23 cellular contexts compared by ENCODE assay signal in genomic region chr22:47131611-47132427, GRCh38.
"Had no signal": no experiment of that assay in that cellular context is flagged by ENCODE, and none has a peak within 500 bp of the region (broad histone marks: within the 10 kb centered on the region; RNA-seq: fewer than 3 reads in every experiment).

No MANE protein-coding gene starts in this region.

- H3K27ac ChIP-seq: epithelial cell of prostate, esophagus muscularis mucosa, gastroesophageal sphincter, parathyroid adenoma, prostate gland, spleen, thyroid gland, upper lobe of left lung, uterus had no signal

- H3K9me3 Mint-ChIP-seq: dendritic cell treated with granulocyte-macrophage colony-stimulating factor and Interleukin-4, amounts not matched to agents 40 ng/mL and 50 ng/mL, for 4 days; effector memory CD8-positive, alpha-beta T cell; immature natural killer cell; naive thymus-derived CD8-positive, alpha-beta T cell had no signal

- H3K27ac Mint-ChIP-seq: dendritic cell treated with granulocyte-macrophage colony-stimulating factor and Interleukin-4, amounts not matched to agents 40 ng/mL and 50 ng/mL, for 4 days; effector memory CD8-positive, alpha-beta T cell; immature natural killer cell had no signal

- H3K9me3 ChIP-seq: esophagus muscularis mucosa, gastroesophageal sphincter, prostate gland, spleen, thyroid gland, upper lobe of left lung, uterus had no signal

- H3K4me3 ChIP-seq: esophagus muscularis mucosa, gastroesophageal sphincter, prostate gland, spleen, thyroid gland, upper lobe of left lung, uterus had no signal

- FAIRE-seq: colon, keratinocyte had no signal

- ATAC-seq: effector memory CD8-positive, alpha-beta T cell; gastroesophageal sphincter; naive thymus-derived CD8-positive, alpha-beta T cell; sciatic nerve had no signal

- H3K36me3 ChIP-seq: prostate gland, thyroid gland, upper lobe of left lung, uterus had no signal

- DNase-seq: effector memory CD8-positive, alpha-beta T cell; foreskin fibroblast; glutamatergic neuron; immature natural killer cell; mammary epithelial cell; stimulated activated CD4-positive, alpha-beta T cell treated with anti-CD3 and anti-CD28 coated beads, Interleukin-15, amount 100 ng/mL, for 24 hours; stimulated activated CD4-positive, alpha-beta T cell treated with anti-CD3 and anti-CD28 coated beads, Interleukin-1b, Interleukin-23, amount 100 ng/mL, for 48 hours; stimulated activated CD4-positive, alpha-beta T cell treated with anti-CD3 and anti-CD28 coated beads, Interleukin-4, amount 100 ng/mL, for 24 hours; stimulated activated naive CD4-positive, alpha-beta T cell treated with Interleukin-2 at 50 U/mL for 16 hours; thyroid gland; upper lobe of left lung; uterus had no signal

- H3K4me1 ChIP-seq: esophagus muscularis mucosa, gastroesophageal sphincter, parathyroid adenoma, prostate gland, spleen, thyroid gland, upper lobe of left lung, uterus had no signal

- H3K4me3 Mint-ChIP-seq: dendritic cell treated with granulocyte-macrophage colony-stimulating factor and Interleukin-4, amounts not matched to agents 40 ng/mL and 50 ng/mL, for 4 days; effector memory CD8-positive, alpha-beta T cell; immature natural killer cell; naive thymus-derived CD8-positive, alpha-beta T cell had no signal

- H2AFZ ChIP-seq: parathyroid adenoma had no signal

- H3K79me2 ChIP-seq: parathyroid adenoma had no signal

- H3K27me3 Mint-ChIP-seq: dendritic cell treated with granulocyte-macrophage colony-stimulating factor and Interleukin-4, amounts not matched to agents 40 ng/mL and 50 ng/mL, for 4 days; effector memory CD8-positive, alpha-beta T cell; naive thymus-derived CD8-positive, alpha-beta T cell had no signal

- H3K9ac ChIP-seq: parathyroid adenoma had no signal

- H3K27me3 ChIP-seq: esophagus muscularis mucosa, gastroesophageal sphincter, spleen, thyroid gland, upper lobe of left lung, uterus had no signal
